11 cellular contexts compared by ENCODE assay signal in genomic region chr12:94721173-94721572, GRCh38.
DNase-seq lines count a peak whose midpoint lies in the region; ATAC-seq, FAIRE-seq and TF ChIP-seq lines count a peak whose summit lies in the region.
"Had no signal": no experiment of that assay in that cellular context is flagged by ENCODE, and none has a peak within 500 bp of the region (broad histone marks: within the 10 kb centered on the region; RNA-seq: fewer than 3 reads in every experiment).

No MANE protein-coding gene starts in this region.

- 0% methylated on average over 1 of the region's 1 CpG for WGBS in GM12878 (ENCODE audit: insufficient coverage, insufficient replicate concordance, low lambda C conversion rate, missing lambda C conversion rate)
- 93% methylated on average over 1 of the region's 1 CpG for WGBS in SK-N-SH (ENCODE audit: low lambda C conversion rate)

- RAD21 ChIA-PET in GM12878 (lab: Charles Lee; ENCODE audit: unreplicated experiment) = interaction anchor here (1.0 to 3.8 kb wide), 10 partner anchors 8 to 154 kb away, joined by 3 to 30 read pairs (median 6); no protein-coding TSS in a partner anchor

- SMC1A ChIA-PET in GM12878 (lab: Charles Lee; ENCODE audit: uncharacterized antibody, unreplicated experiment) = interaction anchor here (0.7 to 5.4 kb wide), 19 partner anchors 9 to 154 kb away, joined by 3 to 37 read pairs (median 4); no protein-coding TSS in a partner anchor

- TF ChIP-seq CTCF in GM12878 (IDR thresholded peaks at IDR 0.05 in 2 of 3, conservative IDR thresholded peaks at IDR 0.05 in 1 of 3; ENCODE audit: control insufficient read depth in 2 of 3, extremely low read depth in 1 of 3, insufficient read depth in 1 of 3, low read depth in 3 of 3, low read length in 3 of 3) = no peak
- no peak for TF ChIP-seq CTCF in PC-3 (conservative IDR thresholded peaks at IDR 0.05; ENCODE audit: low read depth, low read length)
- no peak for TF ChIP-seq CTCF in SK-N-SH (IDR thresholded peaks at IDR 0.05)

- TF ChIP-seq RAD21 in GM12878 (IDR thresholded peaks at IDR 0.05; ENCODE audit: insufficient read depth, low read depth, low read length) (no peak), SK-N-SH (IDR thresholded peaks at IDR 0.05; ENCODE audit: low read length) (no peak)

- peak; percentile 92 for ATAC-seq in GM18511 (IDR thresholded peaks at IDR 0.05; ENCODE audit: unreplicated experiment)
- peak; percentile 78 for ATAC-seq in GM21515 (IDR thresholded peaks at IDR 0.05; ENCODE audit: unreplicated experiment)
- peak; percentile 90 for ATAC-seq in HG03135 (IDR thresholded peaks at IDR 0.05; ENCODE audit: unreplicated experiment)
- peak; percentile 92 for ATAC-seq in GM12878
- no peak for ATAC-seq in PC-3

- DNase-seq in GM12878 (ENCODE audit: low read depth, low spot score) (peak; percentile 75), PC-3 (no peak), SK-N-SH (no peak), NCI-H82 treated with DMSO at 0.1 percent for 48 hours (lab: John Stamatoyannopoulos, UW; ENCODE audit: unreplicated experiment) (no peak)
- no peak for DNase-seq in stimulated activated CD4-positive, alpha-beta T cell treated with anti-CD3 and anti-CD28 coated beads, Interleukin-12 subunit alpha, Interleukin-12 subunit beta, amount 100 ng/mL, for 4 hours
- DNase-seq: activated effector memory CD4-positive, alpha-beta T cell treated with Interleukin-2 at 50 U/mL for 16 hours; Calu3 had no signal

- H3K27me3 ChIP-seq in GM12878 (replicated peaks in 1 of 2; ENCODE audit: control insufficient read depth in 2 of 2, insufficient read depth in 2 of 2, low read length in 1 of 2) (no peaks in the 10 kb centered on the region), PC-3 (ENCODE audit: low read length) (no peaks in the 10 kb centered on the region), SK-N-SH (ENCODE audit: insufficient read depth) (no peaks in the 10 kb centered on the region)

- TSS peak; percentile 15 for BruUV-seq in GM12878 (replicated peaks; lab: Mats Ljungman, UMichigan)
- no TSS peak for BruUV-seq in PC-3 (replicated peaks; lab: Mats Ljungman, UMichigan)

- H3F3A ChIP-seq in PC-3 (ENCODE audit: low read length, unreplicated experiment) (no peaks in the 10 kb centered on the region), SK-N-SH (replicated peaks; ENCODE audit: insufficient read depth) (no peaks in the 10 kb centered on the region)

- no peaks in the 10 kb centered on the region for H4K20me1 ChIP-seq in GM12878 (ENCODE audit: control insufficient read depth, insufficient read depth)
- H4K20me1 ChIP-seq in PC-3 (ENCODE audit: low read length) = no peaks in the 10 kb centered on the region
- no peaks in the 10 kb centered on the region for H4K20me1 ChIP-seq in SK-N-SH (ENCODE audit: insufficient read depth)

- H3K4me3 ChIP-seq in GM12878 (0 out of 2 replicates have a peak overlapping the region, but pooled peaks have one; percentile 8), PC-3 (ENCODE audit: low read length) (no peak overlapping the region), SK-N-SH (ENCODE audit: low read depth in 2 of 2, low read length in 1 of 2) (no peak overlapping the region)

- no peak overlapping the region for H3K9ac ChIP-seq in GM12878 (ENCODE audit: control insufficient read depth, insufficient read depth, low read length)
- no peak overlapping the region for H3K9ac ChIP-seq in PC-3 (ENCODE audit: low read length)
- H3K9ac ChIP-seq in SK-N-SH = no peak overlapping the region
- H3K9ac ChIP-seq: parathyroid adenoma had no signal

- CTCF ChIA-PET in GM12878 (lab: Yijun Ruan, JAX) = interaction anchor here (0.8 to 2.8 kb wide), 10 partner anchors 8 to 154 kb away, joined by 3 to 14 read pairs (median 6); no protein-coding TSS in a partner anchor
- CTCF ChIA-PET in PC-3 (lab: Charles Lee) = no interaction called here
- CTCF ChIA-PET in SK-N-SH (lab: Yijun Ruan, JAX) = interaction anchor here (1.2 kb wide), 1 partner anchor 11 kb away, joined by 3 read pairs; no protein-coding TSS in a partner anchor

- TF ChIP-seq EP300 in GM12878 (IDR thresholded peaks at IDR 0.05; ENCODE audit: borderline replicate concordance in 1 of 2, control insufficient read depth in 1 of 2, low read depth in 2 of 2, low read length in 2 of 2) = 0 out of 4 replicates have a peak, but pooled peaks of 1 of the 2 experiments have one; percentile 34
- TF ChIP-seq EP300 in SK-N-SH (IDR thresholded peaks at IDR 0.05; ENCODE audit: borderline replicate concordance in 1 of 2, low read depth in 1 of 2, low read length in 1 of 2) = no peak

- peak overlapping the region; percentile 84 for H3K4me2 ChIP-seq in GM12878 (ENCODE audit: control insufficient read depth, insufficient read depth)
- no peak overlapping the region for H3K4me2 ChIP-seq in PC-3 (ENCODE audit: low read length)
- no peak overlapping the region for H3K4me2 ChIP-seq in SK-N-SH

- in situ Hi-C loops in GM12878 (cut with MboI) = no loop called here

- H3K79me2 ChIP-seq in GM12878 (ENCODE audit: control insufficient read depth, insufficient read depth, low read length) (peaks cover 20% of the 10 kb centered on the region), PC-3 (ENCODE audit: low read length) (no peaks in the 10 kb centered on the region), SK-N-SH (ENCODE audit: insufficient read depth) (no peaks in the 10 kb centered on the region)
- H3K79me2 ChIP-seq: parathyroid adenoma had no signal

- H3K36me3 ChIP-seq in GM12878 (ENCODE audit: control insufficient read depth in 2 of 2, insufficient read depth in 2 of 2, low read length in 1 of 2) = 0 out of 4 replicates have a peak, but pooled peaks cover 0 to under 1% of the 10 kb centered on the region in 2 experiments
- no peaks in the 10 kb centered on the region for H3K36me3 ChIP-seq in PC-3 (ENCODE audit: low read depth, low read length)
- no peaks in the 10 kb centered on the region for H3K36me3 ChIP-seq in SK-N-SH (replicated peaks in 1 of 2; ENCODE audit: control insufficient read depth in 1 of 2, insufficient read depth in 2 of 2, low read length in 1 of 2)

- peaks cover 24% of the 10 kb centered on the region for H3K4me1 ChIP-seq in GM12878 (ENCODE audit: control insufficient read depth, insufficient read depth, low read length)
- peaks cover 15% of the 10 kb centered on the region for H3K4me1 ChIP-seq in PC-3 (ENCODE audit: insufficient read depth, low read length)
- no peaks in the 10 kb centered on the region for H3K4me1 ChIP-seq in SK-N-SH (ENCODE audit: control insufficient read depth in 1 of 2, insufficient read depth in 2 of 2, low read depth in 1 of 2, low read length in 1 of 2)

- H3K9me3 ChIP-seq in GM12878 (replicated peaks; ENCODE audit: control insufficient read depth, insufficient read depth, low read length) = no peaks in the 10 kb centered on the region
- no peaks in the 10 kb centered on the region for H3K9me3 ChIP-seq in PC-3 (ENCODE audit: low read length)
- no peaks in the 10 kb centered on the region for H3K9me3 ChIP-seq in SK-N-SH

- H2AFZ ChIP-seq in GM12878 (ENCODE audit: control insufficient read depth, low read depth, low read length) (no peak overlapping the region), PC-3 (ENCODE audit: low read length) (no peak overlapping the region), SK-N-SH (ENCODE audit: low read depth) (no peak overlapping the region)
- H2AFZ ChIP-seq: parathyroid adenoma had no signal

- peak; percentile 79 for FAIRE-seq in GM12878 (lab: Jason Lieb, UNC)

- intact Hi-C loops in GM12878 (cut with micrococcal nuclease; ENCODE audit: unreplicated experiment) (loop anchor here (5.0 kb wide), 2 partner anchors 91 to 99 kb away; no protein-coding TSS in a partner anchor), PC-3 (cut with micrococcal nuclease) (no loop called here)

- H3K9me2 ChIP-seq in PC-3 (replicated peaks; ENCODE audit: low read length) = no peaks in the 10 kb centered on the region
- H3K9me2 ChIP-seq in SK-N-SH = no peaks in the 10 kb centered on the region

- TF ChIP-seq POLR2A in GM12878 (IDR thresholded peaks at IDR 0.05; ENCODE audit: low read depth, low read length) = no peak

- peak overlapping the region; percentile 63 for H3K27ac ChIP-seq in GM12878 (ENCODE audit: control insufficient read depth, insufficient read depth)
- H3K27ac ChIP-seq in PC-3 (ENCODE audit: low read length) = no peak overlapping the region
- no peak overlapping the region for H3K27ac ChIP-seq in SK-N-SH (ENCODE audit: low read depth in 2 of 2, low read length in 1 of 2)
- H3K27ac ChIP-seq: parathyroid adenoma had no signal

- POLR2A ChIA-PET in GM12878 (lab: Charles Lee) = interaction anchor here (0.8 to 2.6 kb wide), 6 partner anchors 16 to 154 kb away, joined by 3 to 8 read pairs (median 4); no protein-coding TSS in a partner anchor
- POLR2A ChIA-PET in PC-3 (lab: Charles Lee; ENCODE audit: unreplicated experiment) = no interaction called here
- POLR2A ChIA-PET in SK-N-SH (lab: Yijun Ruan, JAX) = no interaction called here

TF ChIP-seq in GM12878, 131 proteins besides CTCF, POLR2A, EP300 and RAD21 (continues in another document):
- TF ChIP-seq IRF4 (IDR thresholded peaks at IDR 0.05; ENCODE audit: low read depth, low read length) (peak; percentile 65; the same call in 1 of the 2 replicates), JUNB (IDR thresholded peaks at IDR 0.05) (peak; percentile 26; the same call in 1 of the 2 replicates), PKNOX1 (IDR thresholded peaks at IDR 0.05) (peak; percentile 55; the same call in 1 of the 2 replicates), NFXL1 (IDR thresholded peaks at IDR 0.05; ENCODE audit: borderline replicate concordance) (no peak)

TF ChIP-seq in SK-N-SH, 30 proteins besides CTCF, POLR2A, EP300 and RAD21 (continues in another document):
- TF ChIP-seq TEAD4 (IDR thresholded peaks at IDR 0.05; ENCODE audit: borderline replicate concordance, insufficient read depth) = no peak
- no peak for TF ChIP-seq RFX5 (IDR thresholded peaks at IDR 0.05; ENCODE audit: low read length)
- no peak for TF ChIP-seq TCF12 (IDR thresholded peaks at IDR 0.05)
- TF ChIP-seq FOSL2 (IDR thresholded peaks at IDR 0.05; ENCODE audit: borderline replicate concordance, low read depth) = no peak
- TF ChIP-seq TAF1 (IDR thresholded peaks at IDR 0.05; ENCODE audit: borderline replicate concordance, low read depth, low read length) = no peak
- TF ChIP-seq ELF1 (IDR thresholded peaks at IDR 0.05) = no peak
- TF ChIP-seq IRF3 (IDR thresholded peaks at IDR 0.05; ENCODE audit: low read depth, low read length) = no peak
